ENCODE assay signal across 16 cellular contexts in the genomic region with DNA sequence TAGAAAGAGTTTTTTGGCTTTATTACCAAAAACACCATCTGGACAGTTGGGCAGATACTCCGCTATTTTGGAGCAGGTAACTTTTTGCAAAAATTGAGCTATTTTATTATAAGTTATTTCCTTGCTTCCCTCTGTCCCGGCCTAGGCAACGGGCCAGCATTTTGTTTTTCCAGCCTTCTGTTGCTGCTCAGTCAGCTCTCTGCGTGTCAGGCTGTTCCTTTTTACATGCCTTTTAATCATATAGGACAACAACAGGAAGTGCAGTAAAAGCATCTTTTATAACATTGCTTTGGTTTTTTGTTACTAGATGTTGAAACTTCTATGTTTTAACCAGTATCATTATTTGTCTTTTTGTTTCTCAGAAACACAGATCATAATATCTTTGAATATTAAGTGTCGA. TPM values are rescaled to one million over a fixed set of nuclear protein-coding genes. Genes with fewer than 3 reads are reported as not detected.
DNase-seq lines count a peak whose midpoint lies in the region; ATAC-seq and TF ChIP-seq lines count a peak whose summit lies in the region.
"Had no signal": no experiment of that assay in that cellular context is flagged by ENCODE, and none has a peak within 500 bp of the region (broad histone marks: within the 10 kb centered on the region; RNA-seq: fewer than 3 reads in every experiment).

No MANE protein-coding gene starts in this region.

- no peak overlapping the region for H3K4me3 ChIP-seq in fibroblast of villous mesenchyme (ENCODE audit: low read depth, low read length)
- H3K4me3 ChIP-seq in prostate gland, result no peak overlapping the region
- H3K4me3 ChIP-seq in suprapubic skin, result no peak overlapping the region
- H3K4me3 ChIP-seq: sigmoid colon, thoracic aorta had no signal

- no peak for TF ChIP-seq POLR2A in prostate gland (IDR thresholded peaks at IDR 0.05)
- TF ChIP-seq POLR2A in suprapubic skin (IDR thresholded peaks at IDR 0.05), result no peak

- TF ChIP-seq CTCF in VCaP (conservative IDR thresholded peaks at IDR 0.05) (no peak), fibroblast of villous mesenchyme (IDR thresholded peaks at IDR 0.05; ENCODE audit: insufficient read depth, low read depth, low read length) (no peak), prostate gland (IDR thresholded peaks at IDR 0.05) (no peak), suprapubic skin (IDR thresholded peaks at IDR 0.05) (no peak), omental fat pad (IDR thresholded peaks at IDR 0.05) (no peak)

- H3K36me3 ChIP-seq in prostate gland (no peaks in the 10 kb centered on the region), suprapubic skin (peaks cover 21% of the 10 kb centered on the region)

- DNase-seq in EH (ENCODE audit: low read depth) (peak; percentile 30), fibroblast of villous mesenchyme (ENCODE audit: low read depth) (peak; percentile 64), prostate gland (ENCODE audit: low spot score) (peak; percentile 17), NOMO-1 treated with DMSO at 0.1 percent for 48 hours (lab: John Stamatoyannopoulos, UW; ENCODE audit: unreplicated experiment) (no peak), suprapubic skin (ENCODE audit: low spot score in 2 of 2) (no peak), omental fat pad (ENCODE audit: low spot score) (no peak)
- DNase-seq: activated T-cell treated with anti-CD3 and anti-CD28 coated beads for 4 hours; CD8-positive, alpha-beta memory T cell; KG1; NCI-H2029 treated with DMSO at 0.1 percent for 48 hours; NK-92 treated with Interleukin-12 subunit alpha and Interleukin-12 subunit beta, amount 100 ng/mL, for 24 hours; sigmoid colon had no signal

- H3K9me3 ChIP-seq in prostate gland (no peaks in the 10 kb centered on the region), suprapubic skin (no peaks in the 10 kb centered on the region)
- H3K9me3 ChIP-seq: sigmoid colon, thoracic aorta had no signal

- H3K4me1 ChIP-seq in prostate gland (replicated peaks) (no peaks in the 10 kb centered on the region), suprapubic skin (no peaks in the 10 kb centered on the region)

- ATAC-seq in GM21367 (IDR thresholded peaks at IDR 0.05; ENCODE audit: unreplicated experiment) (no peak), omental fat pad (ENCODE audit: low FRiP score) (no peak)
- ATAC-seq: activated CD4-positive, CD25-positive, alpha-beta regulatory T cell treated with anti-CD3 and anti-CD28 coated beads, Interleukin-2, amount 50 U/mL, for 24 hours had no signal

- 53% methylated on average over 5 of the region's 5 CpGs for whole genome bisulfite sequencing in prostate gland
- 71% methylated on average over 5 of the region's 5 CpGs for WGBS in suprapubic skin

- H3K27ac ChIP-seq in VCaP (peak overlapping the region; percentile 71), prostate gland (peak overlapping the region; percentile 33 to 36), suprapubic skin (no peak overlapping the region)

- intact Hi-C loops in prostate gland (cut with DNase I), result no loop called here

- no peak for TF ChIP-seq EP300 in suprapubic skin (IDR thresholded peaks at IDR 0.05)

- H3K27me3 ChIP-seq in prostate gland (replicated peaks; ENCODE audit: insufficient read depth) (no peaks in the 10 kb centered on the region), suprapubic skin (no peaks in the 10 kb centered on the region)
- H3K27me3 ChIP-seq: sigmoid colon had no signal

RNA-seq across cellular contexts. Expression of a gene that starts 30.4 kb away (rescaled TPM):
- total RNA-seq in fibroblast of villous mesenchyme (10.3 and 15.5 TPM in 2 replicates), prostate gland (10 to 100 TPM; 10.4 to 18.9 TPM), suprapubic skin (10 to 100 TPM in 3 of 4 donors, 1 to 10 TPM in 1; 7.0 to 13.0 (median 11.9) TPM), omental fat pad (10 to 100 TPM; 11.1 to 32.0 (median 13.3) TPM)

RNA-seq across cellular contexts. Expression of a gene that starts 47.3 kb away (rescaled TPM):
- total RNA-seq in fibroblast of villous mesenchyme (21.3 and 23.7 TPM in 2 replicates), prostate gland (10 to 100 TPM; 57.8 to 93.9 TPM), suprapubic skin (10 to 100 TPM; 41.0 to 81.4 (median 45.6) TPM), omental fat pad (10 to 100 TPM; 18.7 to 37.8 (median 24.9) TPM)

Comparison
In these comparisons a context has a peak if more than half of its experiments do, and no peak if none do; other contexts are left out.
1. DNase-seq: peak in EH (single experiment), fibroblast of villous mesenchyme (single experiment) and prostate gland (single experiment); none in NOMO-1 treated with DMSO at 0.1 percent for 48 hours (single experiment), suprapubic skin (0 of 2) and omental fat pad (single experiment).